ENCODE assay signal across 25 cellular contexts in genomic region chr10:132346806-132347205, GRCh38.
"Had no signal": no experiment of that assay in that cellular context is flagged by ENCODE, and none has a peak within 500 bp of the region (broad histone marks: within the 10 kb centered on the region; RNA-seq: fewer than 3 reads in every experiment).

No MANE protein-coding gene starts in this region.

- ATAC-seq: left lung, psoas muscle had no signal

- H3K4me3 ChIP-seq: adrenal gland, left lung, psoas muscle, right atrium auricular region, stomach, suprapubic skin, tibial nerve, uterus had no signal

- DNase-seq: activated CD4-positive, alpha-beta T cell treated with anti-CD3 and anti-CD28 coated beads, Interleukin-2, amount 10 ng/mL, durations not matched to agents 7 days and 5 days; activated CD4-positive, CD25-positive, alpha-beta regulatory T cell treated with anti-CD3 and anti-CD28 coated beads, Interleukin-2, amount 50 U/mL, for 72 hours; activated CD8-positive, alpha-beta memory T cell treated with anti-CD3 and anti-CD28 coated beads for 24 hours; activated CD8-positive, alpha-beta memory T cell treated with anti-CD3 and anti-CD28 coated beads, Interleukin-2, amount 50 U/mL, for 4 hours; activated naive CD4-positive, alpha-beta T cell; activated T-cell treated with anti-CD3 and anti-CD28 coated beads, Interleukin-2, amount 50 U/mL, for 24 hours; adrenal gland; central memory CD4-positive, alpha-beta T cell; effector memory CD4-positive, alpha-beta T cell; foreskin melanocyte; mesendoderm; naive B cell; psoas muscle; stimulated activated CD4-positive, alpha-beta T cell treated with anti-CD3 and anti-CD28 coated beads, Interleukin-12 subunit alpha, Interleukin-12 subunit beta, amount 100 ng/mL, for 4 hours; stomach; SW 1271; T-helper 2 cell; uterus had no signal

- H3K4me3 Mint-ChIP-seq: activated CD4-positive, alpha-beta T cell treated with anti-CD3 and anti-CD28 coated beads, Interleukin-2, amount 10 ng/mL, durations not matched to agents 7 days and 5 days; activated naive CD8-positive, alpha-beta T cell; activated T-cell treated with anti-CD3 and anti-CD28 coated beads, Interleukin-2, amount 50 U/mL, for 24 hours; naive B cell had no signal

- H3K27ac ChIP-seq: adrenal gland, left lung, psoas muscle, right atrium auricular region, stomach, suprapubic skin, tibial nerve, uterus, VCaP had no signal

- H3K4me1 Mint-ChIP-seq: activated CD4-positive, alpha-beta T cell treated with anti-CD3 and anti-CD28 coated beads, Interleukin-2, amount 10 ng/mL, durations not matched to agents 7 days and 5 days had no signal

- H3K27ac Mint-ChIP-seq: activated CD4-positive, alpha-beta T cell treated with anti-CD3 and anti-CD28 coated beads, Interleukin-2, amount 10 ng/mL, durations not matched to agents 7 days and 5 days; activated naive CD8-positive, alpha-beta T cell; activated T-cell treated with anti-CD3 and anti-CD28 coated beads, Interleukin-2, amount 50 U/mL, for 24 hours; activated T-helper 2 cell treated with anti-CD3 and anti-CD28 coated beads, Interferon-gamma antibody, Interleukin-2, Interleukin-4, amounts not matched to agents 10 μg/mL and 5 μg/mL and 100 μg/mL, durations not matched to agents 14 hours and 24 hours and 36 hours had no signal

- H3K27me3 ChIP-seq: adrenal gland, left lung, right atrium auricular region, stomach, suprapubic skin, tibial nerve, uterus had no signal

- H3K36me3 ChIP-seq: uterus had no signal

- H3K27me3 Mint-ChIP-seq: activated CD4-positive, alpha-beta T cell treated with anti-CD3 and anti-CD28 coated beads, Interleukin-2, amount 10 ng/mL, durations not matched to agents 7 days and 5 days; activated naive CD8-positive, alpha-beta T cell; activated T-cell treated with anti-CD3 and anti-CD28 coated beads, Interleukin-2, amount 50 U/mL, for 24 hours; naive B cell had no signal

- H3K9me3 ChIP-seq: adrenal gland, left lung, psoas muscle, right atrium auricular region, stomach, suprapubic skin, uterus had no signal

- H3K4me1 ChIP-seq: adrenal gland, left lung, psoas muscle, right atrium auricular region, stomach, suprapubic skin, tibial nerve, uterus had no signal

- H3K9me3 Mint-ChIP-seq: activated CD4-positive, alpha-beta T cell treated with anti-CD3 and anti-CD28 coated beads, Interleukin-2, amount 10 ng/mL, durations not matched to agents 7 days and 5 days; activated T-helper 2 cell treated with anti-CD3 and anti-CD28 coated beads, Interferon-gamma antibody, Interleukin-2, Interleukin-4, amounts not matched to agents 10 μg/mL and 5 μg/mL and 100 μg/mL, durations not matched to agents 14 hours and 24 hours and 36 hours had no signal
